Comparison of ENCODE assay signal across 19 cellular contexts in genomic region chr10:64537112-64537511, GRCh38.
"Had no signal": no experiment of that assay in that cellular context is flagged by ENCODE, and none has a peak within 500 bp of the region (broad histone marks: within the 10 kb centered on the region; RNA-seq: fewer than 3 reads in every experiment).

No MANE protein-coding gene starts in this region.

- H3K4me1 ChIP-seq: colonic mucosa, heart right ventricle, right atrium auricular region, sigmoid colon, tibial artery had no signal

- DNase-seq: cerebellar nuclear complex; colonic mucosa; dermis blood vessel endothelial cell; effector CD4-positive, alpha-beta T cell; endodermal cell; erythroblast; heart right ventricle; kidney glomerular epithelial cell; mucosa of descending colon; naive thymus-derived CD8-positive, alpha-beta T cell; sigmoid colon; stimulated activated CD4-positive, alpha-beta T cell treated with anti-CD3 and anti-CD28 coated beads, Interleukin-2, amount 100 ng/mL, for 24 hours; stimulated activated CD4-positive, alpha-beta T cell treated with anti-CD3 and anti-CD28 coated beads, Interleukin-4, amount 100 ng/mL, for 4 hours; stimulated activated naive B cell treated with anti-CD40 and anti-IgM and Interleukin-4, amounts not matched to agents 10 μg/mL and 1 μg/mL and 100 μg/mL, for 72 hours; stimulated activated naive CD8-positive, alpha-beta T cell treated with anti-CD3 and anti-CD28 coated beads, Interleukin-15, amount 100 ng/mL, for 72 hours; tibial artery had no signal

- H3K4me3 ChIP-seq: colonic mucosa, heart right ventricle, mucosa of descending colon, right atrium auricular region, sigmoid colon, skin epidermis, tibial artery had no signal

- H3K36me3 ChIP-seq: colonic mucosa, heart right ventricle, neutrophil, right atrium auricular region, sigmoid colon, tibial artery had no signal

- H3K36me3 Mint-ChIP-seq: naive thymus-derived CD8-positive, alpha-beta T cell; stimulated activated naive B cell treated with anti-CD40 and anti-IgM and Interleukin-4, amounts not matched to agents 10 μg/mL and 1 μg/mL and 100 μg/mL, for 72 hours had no signal

- H3K27me3 Mint-ChIP-seq: naive thymus-derived CD8-positive, alpha-beta T cell; stimulated activated naive B cell treated with anti-CD40 and anti-IgM and Interleukin-4, amounts not matched to agents 10 μg/mL and 1 μg/mL and 100 μg/mL, for 72 hours; stimulated activated naive CD8-positive, alpha-beta T cell treated with anti-CD3 and anti-CD28 coated beads, Interleukin-15, amount 100 ng/mL, for 72 hours had no signal

- H3K9me3 Mint-ChIP-seq: endodermal cell; stimulated activated naive B cell treated with anti-CD40 and anti-IgM and Interleukin-4, amounts not matched to agents 10 μg/mL and 1 μg/mL and 100 μg/mL, for 72 hours; stimulated activated naive CD8-positive, alpha-beta T cell treated with anti-CD3 and anti-CD28 coated beads, Interleukin-15, amount 100 ng/mL, for 72 hours had no signal

- H3K4me3 Mint-ChIP-seq: endodermal cell; naive thymus-derived CD8-positive, alpha-beta T cell; stimulated activated naive B cell treated with anti-CD40 and anti-IgM and Interleukin-4, amounts not matched to agents 10 μg/mL and 1 μg/mL and 100 μg/mL, for 72 hours; stimulated activated naive CD8-positive, alpha-beta T cell treated with anti-CD3 and anti-CD28 coated beads, Interleukin-15, amount 100 ng/mL, for 72 hours had no signal

- H3K27ac Mint-ChIP-seq: endodermal cell; naive thymus-derived CD8-positive, alpha-beta T cell; stimulated activated naive B cell treated with anti-CD40 and anti-IgM and Interleukin-4, amounts not matched to agents 10 μg/mL and 1 μg/mL and 100 μg/mL, for 72 hours; stimulated activated naive CD8-positive, alpha-beta T cell treated with anti-CD3 and anti-CD28 coated beads, Interleukin-15, amount 100 ng/mL, for 72 hours had no signal

- H3K4me1 Mint-ChIP-seq: endodermal cell; naive thymus-derived CD8-positive, alpha-beta T cell; stimulated activated naive B cell treated with anti-CD40 and anti-IgM and Interleukin-4, amounts not matched to agents 10 μg/mL and 1 μg/mL and 100 μg/mL, for 72 hours; stimulated activated naive CD8-positive, alpha-beta T cell treated with anti-CD3 and anti-CD28 coated beads, Interleukin-15, amount 100 ng/mL, for 72 hours had no signal

- H3K27ac ChIP-seq: colonic mucosa, heart right ventricle, neutrophil, right atrium auricular region, sigmoid colon, skin epidermis, tibial artery had no signal

- ATAC-seq: heart right ventricle; mucosa of descending colon; naive thymus-derived CD8-positive, alpha-beta T cell; stimulated activated naive B cell treated with anti-CD40 and anti-IgM and Interleukin-4, amounts not matched to agents 10 μg/mL and 1 μg/mL and 100 μg/mL, for 72 hours; stimulated activated naive CD8-positive, alpha-beta T cell treated with anti-CD3 and anti-CD28 coated beads, Interleukin-15, amount 100 ng/mL, for 72 hours had no signal

- H3K9me3 ChIP-seq: colonic mucosa, heart right ventricle, mucosa of descending colon, neutrophil, right atrium auricular region, sigmoid colon, tibial artery had no signal

- H3K27me3 ChIP-seq: colonic mucosa, heart right ventricle, neutrophil, right atrium auricular region, sigmoid colon, tibial artery had no signal
